8 cellular contexts compared by ENCODE assay signal in the genomic region with DNA sequence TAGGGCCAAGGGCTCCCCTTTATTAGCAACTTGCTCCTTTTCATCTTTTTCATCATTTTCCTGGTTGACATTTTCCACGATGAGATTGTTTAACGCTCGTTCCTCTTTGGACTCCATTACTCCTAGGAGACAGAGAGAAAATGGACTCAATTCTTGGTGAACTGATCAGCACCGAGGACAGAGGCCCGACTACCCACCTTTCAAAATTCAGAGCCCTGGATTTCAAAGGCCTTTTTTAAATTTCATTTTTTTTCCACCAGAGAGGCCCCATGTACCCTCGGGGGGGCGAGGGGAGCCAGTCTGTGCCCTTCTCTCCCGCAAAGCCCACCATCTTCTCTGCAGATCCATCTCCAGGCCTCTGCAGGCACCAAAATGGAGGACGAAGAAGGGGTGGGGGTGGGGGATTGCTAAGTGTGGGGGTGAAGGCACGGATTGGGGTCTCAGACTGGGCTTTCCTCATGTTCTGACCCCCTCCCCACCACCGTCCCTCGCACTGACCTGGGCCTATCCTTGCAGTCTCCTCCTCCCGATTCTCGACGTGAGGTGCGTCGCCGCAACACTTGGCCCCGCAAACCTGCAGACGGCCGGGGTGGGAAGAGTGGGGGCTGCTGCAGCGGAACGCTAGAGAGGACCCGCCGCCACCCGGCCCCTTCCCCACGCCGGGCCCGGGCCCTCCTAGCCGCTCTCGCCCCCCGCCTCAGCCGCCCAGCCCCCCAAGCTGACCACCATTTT. TPM values are rescaled to one million over a fixed set of nuclear protein-coding genes. Genes with fewer than 3 reads are reported as not detected.
DNase-seq lines count a peak whose midpoint lies in the region; ATAC-seq and TF ChIP-seq lines count a peak whose summit lies in the region.

No MANE protein-coding gene starts in this region.

- H3K4me3 ChIP-seq in OCI-LY1 (ENCODE audit: low read depth, low read length, poor library complexity, severe bottlenecking) (peak overlapping the region; percentile 82), esophagus (ENCODE audit: low read depth in 1 of 2, low read length in 2 of 2) (peak overlapping the region; percentile 38 to 54), trophoblast cell (ENCODE audit: low read depth, low read length) (peak overlapping the region; percentile 81)

- H3K18ac ChIP-seq in trophoblast cell (ENCODE audit: low read length), result peak overlapping the region; percentile 75

- H2BK5ac ChIP-seq in trophoblast cell (ENCODE audit: low read depth, low read length, poor library complexity), result no peak overlapping the region

- no peak overlapping the region for H3K14ac ChIP-seq in trophoblast cell (ENCODE audit: low read length)

- no peaks in the 10 kb centered on the region for H3K9me2 ChIP-seq in OCI-LY1 (ENCODE audit: low read depth, low read length)

- H3K9me3 ChIP-seq in OCI-LY1 (ENCODE audit: low read length), result no peaks in the 10 kb centered on the region
- no peaks in the 10 kb centered on the region for H3K9me3 ChIP-seq in esophagus (ENCODE audit: control insufficient read depth in 2 of 2, insufficient read depth in 1 of 2, low read depth in 1 of 2, low read length in 1 of 2)
- no peaks in the 10 kb centered on the region for H3K9me3 ChIP-seq in trophoblast cell (ENCODE audit: insufficient read depth, low read depth, low read length)

- no peak for TF ChIP-seq CTCF in OCI-LY1 (IDR thresholded peaks at IDR 0.05; ENCODE audit: low read length)

- H3K36me3 ChIP-seq in OCI-LY1 (ENCODE audit: insufficient read depth, low read length) (no peaks in the 10 kb centered on the region), esophagus (ENCODE audit: control insufficient read depth in 2 of 2, insufficient read depth in 2 of 2, low read length in 1 of 2) (no peaks in the 10 kb centered on the region), trophoblast cell (ENCODE audit: control insufficient read depth in 1 of 2, insufficient read depth in 2 of 2, low read length in 2 of 2) (no peaks in the 10 kb centered on the region)

- H4K8ac ChIP-seq in trophoblast cell (ENCODE audit: low read depth, low read length), result peak overlapping the region; percentile 65

- no peak overlapping the region for H2BK120ac ChIP-seq in trophoblast cell (ENCODE audit: insufficient read depth, low read length, poor library complexity)

- 20 to 31% methylated on average over 25 to 31 of the region's 33 CpGs for WGBS in esophagus, 2 donors
- WGBS in trophoblast cell (ENCODE audit: extremely low coverage, insufficient coverage, insufficient read length), result no CpG with 5 or more reads among the region's 33 CpGs

- H3K79me2 ChIP-seq in OCI-LY1 (ENCODE audit: insufficient read depth, low read length) (no peaks in the 10 kb centered on the region), trophoblast cell (ENCODE audit: control insufficient read depth, insufficient read depth, low read length, poor library complexity) (peaks cover 2% of the 10 kb centered on the region)

- H2AFZ ChIP-seq in OCI-LY1 (ENCODE audit: low read length) (no peak overlapping the region), trophoblast cell (ENCODE audit: insufficient read depth, low read length, poor library complexity) (peak overlapping the region; percentile 93)

- no peak for DNase-seq in trophoblast cell
- no peak for DNase-seq in SW480 (ENCODE audit: low spot score)

- peak; percentile 10 for ATAC-seq in GM18502 (IDR thresholded peaks at IDR 0.05; ENCODE audit: poor library complexity, unreplicated experiment)
- no peak for ATAC-seq in HG03521 (IDR thresholded peaks at IDR 0.05; ENCODE audit: unreplicated experiment)
- no peak for ATAC-seq in HG02981 (IDR thresholded peaks at IDR 0.05; ENCODE audit: unreplicated experiment)
- ATAC-seq in GM21526 (IDR thresholded peaks at IDR 0.05; ENCODE audit: low FRiP score, unreplicated experiment), result no peak

- H3K4ac ChIP-seq in trophoblast cell (ENCODE audit: low read depth, low read length), result peak overlapping the region; percentile 27

- H3K79me1 ChIP-seq in trophoblast cell (ENCODE audit: low read length), result peaks cover 4% of the 10 kb centered on the region

- peak overlapping the region; percentile 70 for H3K9ac ChIP-seq in OCI-LY1 (ENCODE audit: low read length)
- H3K9ac ChIP-seq in trophoblast cell (ENCODE audit: low read length), result no peak overlapping the region

- no peaks in the 10 kb centered on the region for H4K20me1 ChIP-seq in OCI-LY1 (ENCODE audit: insufficient read depth, low read length)

- H3K23ac ChIP-seq in trophoblast cell (ENCODE audit: low read length), result no peak overlapping the region

- no peaks in the 10 kb centered on the region for H3F3A ChIP-seq in OCI-LY1 (ENCODE audit: insufficient read depth, low read length)

- no peak overlapping the region for H3K27ac ChIP-seq in OCI-LY1 (ENCODE audit: low read depth, low read length, poor library complexity, severe bottlenecking)
- no peak overlapping the region for H3K27ac ChIP-seq in esophagus (ENCODE audit: low read depth in 2 of 2, low read length in 1 of 2)
- no peak overlapping the region for H3K27ac ChIP-seq in trophoblast cell (ENCODE audit: low read depth, low read length)

- H3K4me2 ChIP-seq in OCI-LY1 (ENCODE audit: low read length) (peak overlapping the region; percentile 73), trophoblast cell (ENCODE audit: low read length) (peak overlapping the region; percentile 84)

- H2BK12ac ChIP-seq in trophoblast cell (ENCODE audit: low read length), result no peak overlapping the region

- H4K91ac ChIP-seq in trophoblast cell (ENCODE audit: low read depth, low read length), result no peak overlapping the region

- H3K4me1 ChIP-seq in OCI-LY1 (ENCODE audit: insufficient read depth, low read length, severe bottlenecking) (no peaks in the 10 kb centered on the region), esophagus (ENCODE audit: control insufficient read depth in 2 of 2, insufficient read depth in 2 of 2, low read length in 1 of 2) (no peaks in the 10 kb centered on the region), trophoblast cell (ENCODE audit: control insufficient read depth in 1 of 2, insufficient read depth in 2 of 2, low read length in 2 of 2) (peaks cover 3 to 4% of the 10 kb centered on the region in 2 experiments)

- peak overlapping the region; percentile 54 for H4K12ac ChIP-seq in trophoblast cell (ENCODE audit: low read depth, low read length)

- H3K27me3 ChIP-seq in OCI-LY1 (ENCODE audit: insufficient read depth, low read length) (no peaks in the 10 kb centered on the region), esophagus (ENCODE audit: control insufficient read depth in 1 of 2, insufficient read depth in 2 of 2, low read length in 2 of 2) (no peaks in the 10 kb centered on the region), trophoblast cell (ENCODE audit: insufficient read depth, low read length) (no peaks in the 10 kb centered on the region)

- H2AK5ac ChIP-seq in trophoblast cell (ENCODE audit: low read length), result no peak overlapping the region

RNA-seq across cellular contexts. Expression of a gene that starts 0.8 kb away (rescaled TPM):
- polyA plus RNA-seq in esophagus, result 10 to 100 TPM in 1 of 2 donors, 1 to 10 TPM in 1; 5.0 to 12.2 TPM
- polyA plus RNA-seq in trophoblast cell (2013), result 19.5 and 20.5 TPM in 2 replicates

RNA-seq across cellular contexts. Expression of a gene that starts 20.0 kb away (rescaled TPM):
- polyA plus RNA-seq in esophagus, result 1 to 10 TPM in 1 of 2 donors, under 1 TPM in 1; 0.88 to 1.1 TPM
- polyA plus RNA-seq in trophoblast cell (2013), result 4.2 and 4.4 TPM in 2 replicates

RNA-seq across cellular contexts. Expression of a gene that starts 33.5 kb away (rescaled TPM):
- polyA plus RNA-seq in esophagus, result under 1 TPM; 0.05 to 0.14 TPM
- polyA plus RNA-seq in trophoblast cell (2013), result 0.10 and 0.12 TPM in 2 replicates

RNA-seq across cellular contexts. Expression of a gene that starts 46.3 kb away (rescaled TPM):
- polyA plus RNA-seq in esophagus, result 10 to 100 TPM; 39.4 to 48.0 TPM
- 233 and 243 TPM in 2 replicates for polyA plus RNA-seq in trophoblast cell (2013)

RNA-seq across cellular contexts. Expression of a gene that starts 55.1 kb away (rescaled TPM):
- 10 to 100 TPM; 32.9 to 33.2 TPM for polyA plus RNA-seq in esophagus
- 135 and 140 TPM in 2 replicates for polyA plus RNA-seq in trophoblast cell (2013)
